In genomic region chr11:62307950-62308349, GRCh38 we compare ENCODE assay signal across 12 cellular contexts. TPM values are rescaled to one million over a fixed set of nuclear protein-coding genes. Genes with fewer than 3 reads are reported as not detected.
"Had no signal": no experiment of that assay in that cellular context is flagged by ENCODE, and none has a peak within 500 bp of the region (broad histone marks: within the 10 kb centered on the region; RNA-seq: fewer than 3 reads in every experiment).

No MANE protein-coding gene starts in this region.

- H3K36me3 ChIP-seq: HAP-1 had no signal

- H2AFZ ChIP-seq: GM23248, GM23338 had no signal

- H3K4me2 ChIP-seq: GM23338 had no signal

- H3K9ac ChIP-seq: GM23248 had no signal

- H3K27ac ChIP-seq: GM23248 had no signal

- ATAC-seq: GM23338, HCT116 had no signal

- FAIRE-seq: H1, H54 had no signal

- H3K4me1 ChIP-seq: HAP-1 had no signal

- H3K4me3 ChIP-seq: GM23248, GM23338, HAP-1 had no signal

- DNase-seq: GM23248, GOT3, H7, H9, HCEC 1CT, HFFc6 had no signal

RNA-seq across cellular contexts. Expression of gene SCGB1D4, which starts 9.1 kb away (rescaled TPM):
- total RNA-seq: GM23248, GM23338, H1, H4, H7, H9, HFFc6 had no signal
- polyA plus RNA-seq: GM23248, GM23338, H1 had no signal

RNA-seq across cellular contexts. Expression of gene SCGB2A2, which starts 38.0 kb away (rescaled TPM):
- total RNA-seq: GM23248, GM23338, H1, H4, H7, H9, HFFc6 had no signal
- polyA plus RNA-seq: GM23248, GM23338, H1 had no signal
